Comparison of ENCODE assay signal across 8 cellular contexts in genomic region chr3:181326637-181327223, GRCh38.
DNase-seq lines count a peak whose midpoint lies in the region; ATAC-seq, FAIRE-seq and TF ChIP-seq lines count a peak whose summit lies in the region.

No MANE protein-coding gene starts in this region.

- no peaks in the 10 kb centered on the region for H3K27me3 ChIP-seq in fibroblast of lung (ENCODE audit: control insufficient read depth, insufficient read depth, low read length)
- H3K27me3 ChIP-seq in psoas muscle (ENCODE audit: insufficient read depth in 3 of 3, low read length in 2 of 3): no peaks in the 10 kb centered on the region
- no peaks in the 10 kb centered on the region for H3K27me3 ChIP-seq in aorta (ENCODE audit: control insufficient read depth in 1 of 2, insufficient read depth in 2 of 2, low read length in 1 of 2)

- peak; percentile 75 for DNase-seq in Ammon's horn (ENCODE audit: low spot score)
- peak; percentile 4 for DNase-seq in GM19239 (ENCODE audit: insufficient read length, low spot score)
- DNase-seq in KBM-7: peak; percentile 36
- peak; percentile 27 for DNase-seq in RCC 7860 (ENCODE audit: low spot score)
- DNase-seq in fibroblast of lung (ENCODE audit: low read depth in 2 of 2): peak; percentile 27 to 30
- no peak for DNase-seq in psoas muscle
- DNase-seq in aorta: no peak
- no peak for DNase-seq in stimulated activated CD4-positive, alpha-beta T cell treated with anti-CD3 and anti-CD28 coated beads, Interleukin-4, amount 100 ng/mL, for 4 hours

- intact Hi-C loops in psoas muscle (cut with DNase I): loop anchor here in 1 of 2 donors (2.0 to 5.0 kb wide), 2 partner anchors 374 to 1356 kb away; no protein-coding TSS in a partner anchor
- intact Hi-C loops in aorta (cut with DNase I): no loop called here

- H3K4me3 ChIP-seq in fibroblast of lung (replicated peaks in 1 of 4; ENCODE audit: control extremely low read depth in 1 of 4, insufficient read depth in 1 of 4, low read depth in 3 of 4, low read length in 4 of 4) (no peak overlapping the region), psoas muscle (no peak overlapping the region), aorta (ENCODE audit: low read length in 2 of 2) (no peak overlapping the region)

- no peaks in the 10 kb centered on the region for H3K36me3 ChIP-seq in fibroblast of lung (ENCODE audit: control insufficient read depth, insufficient read depth, low read length)
- H3K36me3 ChIP-seq in psoas muscle (ENCODE audit: insufficient read depth in 1 of 2, low read depth in 1 of 2): no peaks in the 10 kb centered on the region
- H3K36me3 ChIP-seq in aorta (ENCODE audit: control insufficient read depth in 1 of 2, insufficient read depth in 2 of 2, low read length in 1 of 2): no peaks in the 10 kb centered on the region

- H3K9ac ChIP-seq in fibroblast of lung (ENCODE audit: insufficient read depth, low read length): no peak overlapping the region

- WGBS in psoas muscle, 3 donors: 39 to 60% (median 49%) methylated on average over 3 of the region's 3 CpGs
- 47% methylated on average over 3 of the region's 3 CpGs for WGBS in aorta, 2 donors

- TF ChIP-seq CTCF in fibroblast of lung (conservative IDR thresholded peaks at IDR 0.05 in 1 of 2, IDR thresholded peaks at IDR 0.05 in 1 of 2; ENCODE audit: low read depth in 1 of 2, low read length in 2 of 2) (peak; percentile 48 to 54), psoas muscle (IDR thresholded peaks at IDR 0.05) (peak; percentile 57)

- in situ Hi-C loops in KBM-7 (cut with MboI; ENCODE audit: low pct_unique_long_range_greater_than_20kb, low sequenced_read_pairs): no loop called here

- H4K20me1 ChIP-seq in fibroblast of lung (ENCODE audit: control insufficient read depth, extremely low read depth, insufficient read depth, low read length): no peaks in the 10 kb centered on the region

- ATAC-seq in psoas muscle (no peak), aorta (ENCODE audit: low FRiP score) (no peak)

- H3K4me2 ChIP-seq in fibroblast of lung (ENCODE audit: extremely low read depth, insufficient read depth, low read length): no peak overlapping the region

- FAIRE-seq in GM19239 (lab: Jason Lieb, UNC) (peak; percentile 84), RCC 7860 (lab: Jason Lieb, UNC) (no peak)

- H3K27ac ChIP-seq in fibroblast of lung (ENCODE audit: insufficient read depth, low read length): no peak overlapping the region
- no peak overlapping the region for H3K27ac ChIP-seq in psoas muscle
- H3K27ac ChIP-seq in aorta (ENCODE audit: low read depth in 1 of 2, low read length in 2 of 2): no peak overlapping the region

- H3K9me3 ChIP-seq in fibroblast of lung (ENCODE audit: control insufficient read depth, insufficient read depth, low read depth, low read length) (no peaks in the 10 kb centered on the region), psoas muscle (no peaks in the 10 kb centered on the region), aorta (ENCODE audit: control insufficient read depth, low read length) (no peaks in the 10 kb centered on the region)

- H2AFZ ChIP-seq in fibroblast of lung (ENCODE audit: low read length): no peak overlapping the region

- H3K4me1 ChIP-seq in fibroblast of lung (ENCODE audit: control insufficient read depth, extremely low read depth, insufficient read depth, low read length) (no peaks in the 10 kb centered on the region), psoas muscle (no peaks in the 10 kb centered on the region), aorta (ENCODE audit: control insufficient read depth in 1 of 2, insufficient read depth in 2 of 2, low read length in 2 of 2) (no peaks in the 10 kb centered on the region)

- H3K79me2 ChIP-seq in fibroblast of lung (ENCODE audit: control insufficient read depth, insufficient read depth, low read length): no peaks in the 10 kb centered on the region

Comparison
In these comparisons a context has a peak if more than half of its experiments do, and no peak if none do; other contexts are left out.
1. DNase-seq: peak in Ammon's horn (single experiment), GM19239 (single experiment), KBM-7 (single experiment), RCC 7860 (single experiment) and fibroblast of lung (2 of 2); none in psoas muscle (0 of 2), aorta (0 of 2) and stimulated activated CD4-positive, alpha-beta T cell treated with anti-CD3 and anti-CD28 coated beads, Interleukin-4, amount 100 ng/mL, for 4 hours (0 of 2).